Comparison of ENCODE assay signal across 31 cellular contexts in genomic region chr2:161353543-161353942, GRCh38.
"Had no signal": no experiment of that assay in that cellular context is flagged by ENCODE, and none has a peak within 500 bp of the region (broad histone marks: within the 10 kb centered on the region; RNA-seq: fewer than 3 reads in every experiment).

No MANE protein-coding gene starts in this region.

- H3K4me2 ChIP-seq: neural progenitor cell, smooth muscle cell had no signal

- H3K9me3 ChIP-seq: ascending aorta, esophagus squamous epithelium, gastroesophageal sphincter, right atrium auricular region, suprapubic skin, tibial artery had no signal

- H3K4me1 Mint-ChIP-seq: activated naive CD4-positive, alpha-beta T cell treated with anti-CD3 and anti-CD28 coated beads, Interleukin-2, amount 10 ng/mL, durations not matched to agents 7 days and 5 days had no signal

- H3K27ac ChIP-seq: ascending aorta, epithelial cell of prostate, esophagus squamous epithelium, gastroesophageal sphincter, neural progenitor cell, parathyroid adenoma, right atrium auricular region, suprapubic skin, tibial artery had no signal

- H3K4me3 Mint-ChIP-seq: activated CD4-positive, alpha-beta memory T cell treated with anti-CD3 and anti-CD28 coated beads for 36 hours; activated CD4-positive, alpha-beta T cell treated with anti-CD3 and anti-CD28 coated beads, Interleukin-2, amount 10 ng/mL, durations not matched to agents 24 days and 14 days; activated naive CD4-positive, alpha-beta T cell treated with anti-CD3 and anti-CD28 coated beads, Interleukin-2, amount 10 ng/mL, durations not matched to agents 7 days and 5 days; activated naive CD8-positive, alpha-beta T cell treated with anti-CD3 and anti-CD28 coated beads, Interleukin-2, amount 10 ng/mL, durations not matched to agents 7 days and 5 days; activated T-cell treated with anti-CD3 and anti-CD28 coated beads, Interleukin-2, amount 50 U/mL, for 24 hours; dendritic cell treated with granulocyte-macrophage colony-stimulating factor and Interleukin-4, amounts not matched to agents 40 ng/mL and 50 ng/mL, for 4 days; natural killer cell; neural progenitor cell; stimulated activated memory B cell treated with anti-CD40 and anti-IgM and Interleukin-4, amounts not matched to agents 10 μg/mL and 1 μg/mL and 100 μg/mL, for 72 hours; stimulated activated naive CD8-positive, alpha-beta T cell treated with anti-CD3 and anti-CD28 coated beads, Interleukin-15, amount 100 ng/mL, for 72 hours had no signal

- H3K4me3 ChIP-seq: ascending aorta, esophagus squamous epithelium, gastroesophageal sphincter, neural progenitor cell, right atrium auricular region, smooth muscle cell, suprapubic skin, tibial artery had no signal

- H3K4me1 ChIP-seq: parathyroid adenoma, suprapubic skin had no signal

- H3K36me3 Mint-ChIP-seq: natural killer cell had no signal

- H3K27me3 Mint-ChIP-seq: activated CD4-positive, alpha-beta memory T cell treated with anti-CD3 and anti-CD28 coated beads for 36 hours; activated CD4-positive, alpha-beta T cell treated with anti-CD3 and anti-CD28 coated beads, Interleukin-2, amount 10 ng/mL, durations not matched to agents 24 days and 14 days; activated naive CD4-positive, alpha-beta T cell treated with anti-CD3 and anti-CD28 coated beads, Interleukin-2, amount 10 ng/mL, durations not matched to agents 7 days and 5 days; activated naive CD8-positive, alpha-beta T cell treated with anti-CD3 and anti-CD28 coated beads, Interleukin-2, amount 10 ng/mL, durations not matched to agents 7 days and 5 days; activated T-cell treated with anti-CD3 and anti-CD28 coated beads, Interleukin-2, amount 50 U/mL, for 24 hours; dendritic cell treated with granulocyte-macrophage colony-stimulating factor and Interleukin-4, amounts not matched to agents 40 ng/mL and 50 ng/mL, for 4 days; stimulated activated memory B cell treated with anti-CD40 and anti-IgM and Interleukin-4, amounts not matched to agents 10 μg/mL and 1 μg/mL and 100 μg/mL, for 72 hours; stimulated activated naive CD8-positive, alpha-beta T cell treated with anti-CD3 and anti-CD28 coated beads, Interleukin-15, amount 100 ng/mL, for 72 hours had no signal

- DNase-seq: activated CD4-positive, alpha-beta memory T cell treated with anti-CD3 and anti-CD28 coated beads for 36 hours; activated CD4-positive, alpha-beta T cell treated with anti-CD3 and anti-CD28 coated beads, Interleukin-2, amount 10 ng/mL, durations not matched to agents 24 days and 14 days; activated CD4-positive, CD25-positive, alpha-beta regulatory T cell treated with anti-CD3 and anti-CD28 coated beads, Interleukin-2, amount 50 U/mL, for 72 hours; activated CD8-positive, alpha-beta memory T cell treated with anti-CD3 and anti-CD28 coated beads, Interleukin-2, amount 50 U/mL, for 4 hours; activated gamma-delta T cell; activated naive CD4-positive, alpha-beta T cell treated with anti-CD3 and anti-CD28 coated beads, Interleukin-2, amount 10 ng/mL, durations not matched to agents 7 days and 5 days; activated naive CD8-positive, alpha-beta T cell treated with anti-CD3 and anti-CD28 coated beads, Interleukin-2, amount 10 ng/mL, durations not matched to agents 7 days and 5 days; activated T-cell treated with anti-CD3 and anti-CD28 coated beads, Interleukin-2, amount 50 U/mL, for 24 hours; caudate nucleus; esophagus squamous epithelium; head of caudate nucleus; hippocampal formation; kidney; natural killer cell; occipital lobe; stimulated activated CD4-positive, alpha-beta T cell treated with anti-CD3 and anti-CD28 coated beads, Interleukin-1b, Interleukin-23, amount 100 ng/mL, for 48 hours; stimulated activated CD4-positive, alpha-beta T cell treated with anti-CD3 and anti-CD28 coated beads, Interleukin-4, amount 100 ng/mL, for 4 hours; stimulated activated CD8-positive, alpha-beta memory T cell treated with anti-CD3 and anti-CD28 coated beads, Interleukin-4, amount 100 ng/mL, for 48 hours; stimulated activated naive CD8-positive, alpha-beta T cell treated with anti-CD3 and anti-CD28 coated beads, Interleukin-15, amount 100 ng/mL, for 72 hours; T-helper 2 cell; tibial artery had no signal

- H3K9me3 Mint-ChIP-seq: activated CD4-positive, alpha-beta memory T cell treated with anti-CD3 and anti-CD28 coated beads for 36 hours; activated CD4-positive, alpha-beta T cell treated with anti-CD3 and anti-CD28 coated beads, Interleukin-2, amount 10 ng/mL, durations not matched to agents 24 days and 14 days; activated naive CD4-positive, alpha-beta T cell treated with anti-CD3 and anti-CD28 coated beads, Interleukin-2, amount 10 ng/mL, durations not matched to agents 7 days and 5 days; activated naive CD8-positive, alpha-beta T cell treated with anti-CD3 and anti-CD28 coated beads, Interleukin-2, amount 10 ng/mL, durations not matched to agents 7 days and 5 days; activated T-cell treated with anti-CD3 and anti-CD28 coated beads, Interleukin-2, amount 50 U/mL, for 24 hours; dendritic cell treated with granulocyte-macrophage colony-stimulating factor and Interleukin-4, amounts not matched to agents 40 ng/mL and 50 ng/mL, for 4 days; natural killer cell; neural progenitor cell; stimulated activated memory B cell treated with anti-CD40 and anti-IgM and Interleukin-4, amounts not matched to agents 10 μg/mL and 1 μg/mL and 100 μg/mL, for 72 hours; stimulated activated naive CD8-positive, alpha-beta T cell treated with anti-CD3 and anti-CD28 coated beads, Interleukin-15, amount 100 ng/mL, for 72 hours had no signal

- H3K27ac Mint-ChIP-seq: activated CD4-positive, alpha-beta memory T cell treated with anti-CD3 and anti-CD28 coated beads for 36 hours; activated CD4-positive, alpha-beta T cell treated with anti-CD3 and anti-CD28 coated beads, Interleukin-2, amount 10 ng/mL, durations not matched to agents 24 days and 14 days; activated naive CD4-positive, alpha-beta T cell treated with anti-CD3 and anti-CD28 coated beads, Interleukin-2, amount 10 ng/mL, durations not matched to agents 7 days and 5 days; activated naive CD8-positive, alpha-beta T cell treated with anti-CD3 and anti-CD28 coated beads, Interleukin-2, amount 10 ng/mL, durations not matched to agents 7 days and 5 days; activated T-cell treated with anti-CD3 and anti-CD28 coated beads, Interleukin-2, amount 50 U/mL, for 24 hours; dendritic cell treated with granulocyte-macrophage colony-stimulating factor and Interleukin-4, amounts not matched to agents 40 ng/mL and 50 ng/mL, for 4 days; natural killer cell; neural progenitor cell; stimulated activated naive CD8-positive, alpha-beta T cell treated with anti-CD3 and anti-CD28 coated beads, Interleukin-15, amount 100 ng/mL, for 72 hours had no signal

- H3K27me3 ChIP-seq: ascending aorta, esophagus squamous epithelium, gastroesophageal sphincter, neural progenitor cell, right atrium auricular region, suprapubic skin, tibial artery had no signal

- H3K9ac ChIP-seq: neural progenitor cell, parathyroid adenoma had no signal

- H2AFZ ChIP-seq: neural progenitor cell, parathyroid adenoma had no signal

- ATAC-seq: gastroesophageal sphincter; natural killer cell; stimulated activated memory B cell treated with anti-CD40 and anti-IgM and Interleukin-4, amounts not matched to agents 10 μg/mL and 1 μg/mL and 100 μg/mL, for 72 hours; stimulated activated naive CD8-positive, alpha-beta T cell treated with anti-CD3 and anti-CD28 coated beads, Interleukin-15, amount 100 ng/mL, for 72 hours had no signal

- H3K36me3 ChIP-seq: ascending aorta, esophagus squamous epithelium, gastroesophageal sphincter, right atrium auricular region, suprapubic skin, tibial artery had no signal
